Comparison of ENCODE assay signal across 9 cellular contexts in the genomic region with DNA sequence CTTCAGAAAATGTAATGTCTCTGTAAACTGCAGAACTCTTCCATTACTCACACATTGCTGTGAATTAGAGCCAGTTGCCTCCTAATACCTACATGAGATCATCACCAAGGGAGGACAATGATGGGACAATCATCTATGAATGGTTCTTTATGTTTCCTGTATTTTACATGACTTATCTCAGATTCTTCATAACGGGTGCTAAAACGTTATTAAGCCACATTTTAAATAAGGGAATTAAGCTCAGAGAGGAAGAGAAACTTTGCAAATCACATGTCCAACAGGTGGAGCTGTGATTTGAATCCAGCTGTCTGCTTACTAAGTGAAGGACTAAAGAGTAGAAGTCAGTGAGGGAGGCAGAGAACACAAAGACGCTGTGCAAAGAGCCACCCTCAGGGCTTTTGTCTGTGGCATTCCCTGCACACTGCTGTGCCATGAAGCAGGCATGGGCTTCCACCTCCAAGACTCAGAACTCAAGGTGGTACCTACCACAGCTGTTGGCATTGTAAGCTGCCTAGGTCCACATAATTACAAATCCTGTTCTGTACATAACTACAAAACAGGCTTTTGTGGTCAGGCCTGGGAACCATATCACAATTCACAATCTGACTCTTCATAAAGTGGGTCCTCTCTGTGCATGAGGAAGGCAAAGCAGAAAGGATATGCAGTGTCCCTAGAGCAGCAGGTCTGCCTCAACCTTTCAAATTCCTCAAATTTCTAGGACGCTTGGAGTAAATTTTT. TPM values are rescaled to one million over a fixed set of nuclear protein-coding genes. Genes with fewer than 3 reads are reported as not detected.
DNase-seq lines count a peak whose midpoint lies in the region; ATAC-seq, FAIRE-seq and TF ChIP-seq lines count a peak whose summit lies in the region.
"Had no signal": no experiment of that assay in that cellular context is flagged by ENCODE, and none has a peak within 500 bp of the region (broad histone marks: within the 10 kb centered on the region; RNA-seq: fewer than 3 reads in every experiment).

No MANE protein-coding gene starts in this region.

- H3K27me3 ChIP-seq in GM12878 (replicated peaks in 1 of 2; ENCODE audit: control insufficient read depth in 2 of 2, insufficient read depth in 2 of 2, low read length in 1 of 2) (no peaks in the 10 kb centered on the region), muscle layer of duodenum (ENCODE audit: low read depth, low read length) (no peaks in the 10 kb centered on the region)

- CTCF ChIA-PET in GM12878 (lab: Yijun Ruan, JAX), result interaction anchor here (0.8 to 4.6 kb wide), 9 partner anchors 9 to 107 kb away, joined by 3 to 23 read pairs (median 3); no protein-coding TSS in a partner anchor

- no peaks in the 10 kb centered on the region for H4K20me1 ChIP-seq in GM12878 (ENCODE audit: control insufficient read depth, insufficient read depth)

- no peak for TF ChIP-seq POLR2A in GM12878 (IDR thresholded peaks at IDR 0.05; ENCODE audit: low read depth, low read length)

- H3K9ac ChIP-seq in GM12878 (ENCODE audit: control insufficient read depth, insufficient read depth, low read length), result peak overlapping the region; percentile 46; the same call in 1 of the 2 replicates

- 11% methylated on average over 4 of the region's 4 CpGs for WGBS in GM12878 (ENCODE audit: insufficient coverage, insufficient replicate concordance, low lambda C conversion rate, missing lambda C conversion rate)

- DNase-seq in EL (peak; percentile 40), GM20000 (ENCODE audit: low spot score) (peak; percentile 58), GM12878 (ENCODE audit: low read depth, low spot score) (peak; percentile 58), OCI-M2 (lab: John Stamatoyannopoulos, UW; ENCODE audit: unreplicated experiment) (no peak), Kasumi-1 (lab: John Stamatoyannopoulos, UW) (no peak)
- DNase-seq in activated CD4-positive, alpha-beta T cell treated with anti-CD3 and anti-CD28 coated beads, Interleukin-2, amount 50 U/mL, for 4 hours, result no peak

- RAD21 ChIA-PET in GM12878 (lab: Charles Lee; ENCODE audit: unreplicated experiment), result interaction anchor here (0.9 to 1.3 kb wide), 5 partner anchors 23 to 111 kb away, joined by 3 to 12 read pairs (median 4); no protein-coding TSS in a partner anchor

- H3K36me3 ChIP-seq in GM12878 (ENCODE audit: control insufficient read depth in 2 of 2, insufficient read depth in 2 of 2, low read length in 1 of 2) (no peaks in the 10 kb centered on the region), muscle layer of duodenum (ENCODE audit: control insufficient read depth in 1 of 2, insufficient read depth in 2 of 2, low read length in 2 of 2) (no peaks in the 10 kb centered on the region)

- peak in 1 of 2 experiments; percentile 73; a peak in 2 of 4 replicates for TF ChIP-seq EP300 in GM12878 (IDR thresholded peaks at IDR 0.05; ENCODE audit: borderline replicate concordance in 1 of 2, control insufficient read depth in 1 of 2, low read depth in 2 of 2, low read length in 2 of 2)

- H3K4me3 ChIP-seq in GM12878 (peak overlapping the region; percentile 13; the same call in 1 of the 2 replicates), muscle layer of duodenum (ENCODE audit: low read depth in 1 of 2, low read length in 2 of 2) (no peak overlapping the region)

- no TSS peak for BruUV-seq in GM12878 (replicated peaks; lab: Mats Ljungman, UMichigan)

- H3K79me2 ChIP-seq in GM12878 (ENCODE audit: control insufficient read depth, insufficient read depth, low read length), result no peaks in the 10 kb centered on the region

- peak; percentile 28 for TF ChIP-seq CTCF in GM20000 (IDR thresholded peaks at IDR 0.05; ENCODE audit: extremely low read depth, missing control alignments)
- TF ChIP-seq CTCF in GM12878 (IDR thresholded peaks at IDR 0.05 in 2 of 3, conservative IDR thresholded peaks at IDR 0.05 in 1 of 3; ENCODE audit: control insufficient read depth in 2 of 3, extremely low read depth in 1 of 3, insufficient read depth in 1 of 3, low read depth in 3 of 3, low read length in 3 of 3), result peak in 2 of 3 experiments; percentile 34 to 44; a peak in 3 of 6 replicates

- in situ Hi-C loops in GM12878 (cut with MboI), result no loop called here

- SMC1A ChIA-PET in GM12878 (lab: Charles Lee; ENCODE audit: uncharacterized antibody, unreplicated experiment), result interaction anchor here (0.7 to 1.6 kb wide), 6 partner anchors 10 to 140 kb away, joined by 3 to 5 read pairs (median 3); partner anchors contain the start of gene TBC1D9

- ATAC-seq in HG03460 (IDR thresholded peaks at IDR 0.05; ENCODE audit: unreplicated experiment), result peak; percentile 70
- peak; percentile 81 for ATAC-seq in GM12878

- H3K27ac ChIP-seq in GM12878 (ENCODE audit: control insufficient read depth, insufficient read depth), result peak overlapping the region; percentile 83
- H3K27ac ChIP-seq in muscle layer of duodenum (ENCODE audit: low read length), result peak overlapping the region; percentile 19

- H3K4me1 ChIP-seq in GM12878 (ENCODE audit: control insufficient read depth, insufficient read depth, low read length) (peaks cover 25% of the 10 kb centered on the region), muscle layer of duodenum (ENCODE audit: control insufficient read depth in 1 of 2, insufficient read depth in 2 of 2, low read length in 2 of 2) (peaks cover 7 to 18% of the 10 kb centered on the region in 2 donors)

- H3K4me2 ChIP-seq in GM12878 (ENCODE audit: control insufficient read depth, insufficient read depth), result peak overlapping the region; percentile 85

- no peaks in the 10 kb centered on the region for H3K9me3 ChIP-seq in GM12878 (replicated peaks; ENCODE audit: control insufficient read depth, insufficient read depth, low read length)
- no peaks in the 10 kb centered on the region for H3K9me3 ChIP-seq in muscle layer of duodenum (ENCODE audit: control insufficient read depth in 1 of 2, low read length in 2 of 2)

- peak; percentile 86 for FAIRE-seq in GM12878 (lab: Jason Lieb, UNC)

- peak overlapping the region; percentile 66 for H2AFZ ChIP-seq in GM12878 (ENCODE audit: control insufficient read depth, low read depth, low read length)

- intact Hi-C loops in GM12878 (cut with micrococcal nuclease; ENCODE audit: unreplicated experiment), result loop anchor here (2.0 kb wide), 1 partner anchor 107 kb away; no protein-coding TSS in a partner anchor

- POLR2A ChIA-PET in GM12878 (lab: Charles Lee), result no interaction called here

- peak; percentile 52 for TF ChIP-seq RAD21 in GM12878 (IDR thresholded peaks at IDR 0.05; ENCODE audit: insufficient read depth, low read depth, low read length)

TF ChIP-seq in GM12878, 131 proteins besides CTCF, POLR2A, EP300 and RAD21 (continues in another document):
- no peak for TF ChIP-seq EGR1 (IDR thresholded peaks at IDR 0.05; ENCODE audit: borderline replicate concordance in 1 of 2, low read depth in 2 of 2, low read length in 2 of 2)
- no peak for TF ChIP-seq CBX3 (IDR thresholded peaks at IDR 0.05; ENCODE audit: borderline replicate concordance, low read depth)
- TF ChIP-seq SPI1 (IDR thresholded peaks at IDR 0.05; ENCODE audit: borderline replicate concordance, insufficient read depth, low read depth, low read length), result peak; percentile 86
- TF ChIP-seq, protein P1, sequence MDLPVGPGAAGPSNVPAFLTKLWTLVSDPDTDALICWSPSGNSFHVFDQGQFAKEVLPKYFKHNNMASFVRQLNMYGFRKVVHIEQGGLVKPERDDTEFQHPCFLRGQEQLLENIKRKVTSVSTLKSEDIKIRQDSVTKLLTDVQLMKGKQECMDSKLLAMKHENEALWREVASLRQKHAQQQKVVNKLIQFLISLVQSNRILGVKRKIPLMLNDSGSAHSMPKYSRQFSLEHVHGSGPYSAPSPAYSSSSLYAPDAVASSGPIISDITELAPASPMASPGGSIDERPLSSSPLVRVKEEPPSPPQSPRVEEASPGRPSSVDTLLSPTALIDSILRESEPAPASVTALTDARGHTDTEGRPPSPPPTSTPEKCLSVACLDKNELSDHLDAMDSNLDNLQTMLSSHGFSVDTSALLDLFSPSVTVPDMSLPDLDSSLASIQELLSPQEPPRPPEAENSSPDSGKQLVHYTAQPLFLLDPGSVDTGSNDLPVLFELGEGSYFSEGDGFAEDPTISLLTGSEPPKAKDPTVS (IDR thresholded peaks at IDR 0.05; ENCODE audit: low read depth, low read length), result no peak
- TF ChIP-seq CHD2 (IDR thresholded peaks at IDR 0.05; ENCODE audit: borderline replicate concordance, low read depth, low read length), result no peak
- TF ChIP-seq ZNF384 (IDR thresholded peaks at IDR 0.05; ENCODE audit: borderline replicate concordance, low read depth, low read length), result peak; percentile 5; the same call in 1 of the 2 replicates
- no peak for TF ChIP-seq ZBED1 (IDR thresholded peaks at IDR 0.05; ENCODE audit: borderline replicate concordance)
- TF ChIP-seq SIN3A (IDR thresholded peaks at IDR 0.05; ENCODE audit: low read depth, low read length), result no peak
- TF ChIP-seq, protein P2, sequence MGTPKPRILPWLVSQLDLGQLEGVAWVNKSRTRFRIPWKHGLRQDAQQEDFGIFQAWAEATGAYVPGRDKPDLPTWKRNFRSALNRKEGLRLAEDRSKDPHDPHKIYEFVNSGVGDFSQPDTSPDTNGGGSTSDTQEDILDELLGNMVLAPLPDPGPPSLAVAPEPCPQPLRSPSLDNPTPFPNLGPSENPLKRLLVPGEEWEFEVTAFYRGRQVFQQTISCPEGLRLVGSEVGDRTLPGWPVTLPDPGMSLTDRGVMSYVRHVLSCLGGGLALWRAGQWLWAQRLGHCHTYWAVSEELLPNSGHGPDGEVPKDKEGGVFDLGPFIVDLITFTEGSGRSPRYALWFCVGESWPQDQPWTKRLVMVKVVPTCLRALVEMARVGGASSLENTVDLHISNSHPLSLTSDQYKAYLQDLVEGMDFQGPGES (IDR thresholded peaks at IDR 0.05), result no peak
- TF ChIP-seq BHLHE40 (IDR thresholded peaks at IDR 0.05; ENCODE audit: borderline replicate concordance in 1 of 2, low read depth in 2 of 2, low read length in 1 of 2), result 0 out of 4 replicates have a peak, but pooled peaks of 1 of the 2 experiments have one; percentile 17
- TF ChIP-seq TBL1XR1 (IDR thresholded peaks at IDR 0.05; ENCODE audit: low read depth, low read length), result no peak

RNA-seq across cellular contexts. Expression of gene TBC1D9, which starts 12.8 kb away (rescaled TPM):
- total RNA-seq in GM12878 (2013; cell fraction: nucleolus; rRNA removed), result 35.8 and 45.4 TPM in 2 replicates
- total RNA-seq in GM12878 (2014; rRNA removed), result 11.5 and 14.1 TPM in 2 replicates
- 10.5 and 10.9 TPM in 2 replicates for total RNA-seq in GM12878 (2014; rRNA removed; fragmentation: Illumina TruSeq; extraction: Trizol)
- 12.9 and 14.9 TPM in 2 replicates for total RNA-seq in GM12878 (2021)
- 2.3 TPM for polyA plus RNA-seq in GM12878 (2011; ENCODE audit: low read depth)
- polyA plus RNA-seq in GM12878 (2011; rRNA removed), result 2.8 and 3.4 TPM in 2 replicates
- polyA plus RNA-seq in GM12878 (2011; cell fraction: cytosol; rRNA removed), result 1.9 TPM in 2 replicates
- polyA plus RNA-seq in GM12878 (2011; cell fraction: nucleus; rRNA removed), result 1.6 and 2.8 TPM in 2 replicates
- polyA plus RNA-seq in GM12878 (2012), result 3.2 TPM in 2 replicates
- 11.4 and 11.8 TPM in 2 replicates for polyA plus RNA-seq in GM12878 (2014; fragmentation: Illumina TruSeq; extraction: Trizol)
- polyA plus RNA-seq in GM12878 (2014; fragmentation: Nextera tagmentation; extraction: Ambion mirVana), result 1 to 10 TPM in 1 of 2 experiments, under 1 TPM in 1; 0.87 to 1.4 TPM
- 8.2 and 9.8 TPM in 2 replicates for polyA plus RNA-seq in GM12878 (2014; rRNA removed)
- 1 to 10 TPM; 3.4 to 4.5 TPM for polyA plus RNA-seq in GM12878 (2016; fragmentation: Nextera tagmentation; extraction: Ambion mirVana)
- polyA minus RNA-seq in GM12878 (2011; rRNA and poly(A)+ RNA removed), result 6.4 and 10.8 TPM in 2 replicates
- polyA minus RNA-seq in GM12878 (2011; cell fraction: cytosol; rRNA and poly(A)+ RNA removed), result 1.7 and 2.8 TPM in 2 replicates
- 4.1 and 8.8 TPM in 2 replicates for polyA minus RNA-seq in GM12878 (2011; cell fraction: nucleus; rRNA and poly(A)+ RNA removed)
- total RNA-seq: T-helper 2 cell treated with Interferon-gamma antibody and Interleukin-4, amounts not matched to agents 100 ng/mL and 5 ng/mL, for 36 hours had no signal

Comparison
In these comparisons a context has a peak if more than half of its experiments do, and no peak if none do; other contexts are left out.
1. DNase-seq: peak in EL (single experiment), GM20000 (single experiment) and GM12878 (single experiment); none in activated CD4-positive, alpha-beta T cell treated with anti-CD3 and anti-CD28 coated beads, Interleukin-2, amount 50 U/mL, for 4 hours (0 of 2), OCI-M2 (single experiment) and Kasumi-1 (0 of 2).